Comparison of ENCODE assay signal across 9 cellular contexts in genomic region chr11:47234669-47235075, GRCh38. TPM values are rescaled to one million over a fixed set of nuclear protein-coding genes. Genes with fewer than 3 reads are reported as not detected.
A peak's percentile ranks its signal among the peaks of the same experiment; 100 is the strongest.
DNase-seq lines count a peak whose midpoint lies in the region; ATAC-seq and TF ChIP-seq lines count a peak whose summit lies in the region.
"Had no signal": no experiment of that assay in that cellular context is flagged by ENCODE, and none has a peak within 500 bp of the region (broad histone marks: within the 10 kb centered on the region; RNA-seq: fewer than 3 reads in every experiment).

No MANE protein-coding gene starts in this region.

- ATAC-seq in activated naive CD4-positive, alpha-beta T cell treated with anti-CD3 and anti-CD28 coated beads, Interleukin-2, amount 50 U/mL, for 72 hours: peak; percentile 64 to 92
- ATAC-seq in right lobe of liver (peak; percentile 73 to 79 (median 78)), HG03159 (IDR thresholded peaks at IDR 0.05; ENCODE audit: unreplicated experiment) (no peak)

- H3K27ac Mint-ChIP-seq in activated naive CD4-positive, alpha-beta T cell treated with anti-CD3 and anti-CD28 coated beads, Interleukin-2, amount 50 U/mL, for 72 hours: peak overlapping the region; percentile 76 to 95

- TF ChIP-seq POLR2A in right lobe of liver (IDR thresholded peaks at IDR 0.05): no peak

- no peak overlapping the region for H3K4me3 ChIP-seq in NT2/D1 (ENCODE audit: insufficient read length, low read depth)
- H3K4me3 ChIP-seq in right lobe of liver: peak overlapping the region in 2 of 3 donors; percentile 35 to 39
- no peak overlapping the region for H3K4me3 ChIP-seq in H7 (ENCODE audit: insufficient read depth, low read depth, low read length)
- H3K4me3 ChIP-seq in OCI-LY7 (ENCODE audit: low read depth, low read length, poor library complexity, severe bottlenecking): no peak overlapping the region
- H3K4me3 ChIP-seq: BLaER1 had no signal

- WGBS in right lobe of liver (ENCODE audit: insufficient coverage, low coverage, low lambda C conversion rate, missing lambda C conversion rate): 5% methylated on average over 5 of the region's 12 CpGs

- POLR2A ChIA-PET in OCI-LY7 (lab: Charles Lee): interaction anchor here (1.2 to 1.6 kb wide), 2 partner anchors 15 to 29 kb away, joined by 3 read pairs; no protein-coding TSS in a partner anchor

- peak overlapping the region; percentile 57 for H3K9ac ChIP-seq in NT2/D1 (ENCODE audit: insufficient read length, low read depth)

- H3K36me3 ChIP-seq in NT2/D1 (ENCODE audit: insufficient read depth, insufficient read length, low read length): peaks cover 47% of the 10 kb centered on the region
- peaks cover 0 to 6% (median 2%) of the 10 kb centered on the region in 4 donors for H3K36me3 ChIP-seq in right lobe of liver
- peaks cover 38% of the 10 kb centered on the region for H3K36me3 ChIP-seq in H7 (replicated peaks; ENCODE audit: control insufficient read depth, insufficient read depth, low read length)
- peaks cover 17% of the 10 kb centered on the region for H3K36me3 ChIP-seq in OCI-LY7 (ENCODE audit: insufficient read depth, low read length)

- H3K4me2 ChIP-seq in OCI-LY7 (ENCODE audit: low read length): no peak overlapping the region
- H3K4me2 ChIP-seq: BLaER1 had no signal

- H2AFZ ChIP-seq in OCI-LY7 (ENCODE audit: low read length): no peak overlapping the region

- H3K4me1 ChIP-seq in NT2/D1 (ENCODE audit: insufficient read depth, insufficient read length): peaks cover 11% of the 10 kb centered on the region
- peaks cover 0 to 23% (median 6%) of the 10 kb centered on the region in 4 donors for H3K4me1 ChIP-seq in right lobe of liver
- H3K4me1 ChIP-seq in OCI-LY7 (ENCODE audit: insufficient read depth, low read length, poor library complexity, severe bottlenecking): peaks cover 8% of the 10 kb centered on the region

- H3K9me3 Mint-ChIP-seq in activated naive CD4-positive, alpha-beta T cell treated with anti-CD3 and anti-CD28 coated beads, Interleukin-2, amount 50 U/mL, for 72 hours: no peaks in the 10 kb centered on the region

- H3K27me3 ChIP-seq in NT2/D1 (ENCODE audit: insufficient read depth, insufficient read length): no peaks in the 10 kb centered on the region
- H3K27me3 ChIP-seq in right lobe of liver: no peaks in the 10 kb centered on the region
- H3K27me3 ChIP-seq in H7 (ENCODE audit: control insufficient read depth, insufficient read depth, low read length): no peaks in the 10 kb centered on the region
- H3K27me3 ChIP-seq: BLaER1 had no signal

- H4K20me1 ChIP-seq in OCI-LY7 (ENCODE audit: insufficient read depth, low read length): no peaks in the 10 kb centered on the region
- H4K20me1 ChIP-seq: BLaER1 had no signal

- CTCF ChIA-PET in OCI-LY7 (lab: Charles Lee; ENCODE audit: unreplicated experiment): interaction anchor here (0.6 kb wide), 1 partner anchor 13 kb away, joined by 3 read pairs; no protein-coding TSS in a partner anchor

- DNase-seq in NT2/D1 (ENCODE audit: low read depth, low spot score) (no peak), right lobe of liver (peak; percentile 75 to 92 (median 81)), NCI-H748 (lab: John Stamatoyannopoulos, UW; ENCODE audit: unreplicated experiment) (no peak), H7 (no peak), OCI-LY7 (ENCODE audit: low spot score) (no peak)
- DNase-seq in activated naive CD4-positive, alpha-beta T cell treated with anti-CD3 and anti-CD28 coated beads, Interleukin-2, amount 50 U/mL, for 72 hours (ENCODE audit: low spot score in 2 of 2): peak in 1 of 2 donors; percentile 88

- no peak for TF ChIP-seq CTCF in 22Rv1 (IDR thresholded peaks at IDR 0.05)
- TF ChIP-seq CTCF in right lobe of liver (IDR thresholded peaks at IDR 0.05): no peak
- no peak for TF ChIP-seq CTCF in OCI-LY7 (conservative IDR thresholded peaks at IDR 0.05; ENCODE audit: low read length)

- H3K9me2 ChIP-seq in OCI-LY7 (ENCODE audit: insufficient read depth, low read length): no peaks in the 10 kb centered on the region

- BruUV-seq in OCI-LY7 (replicated peaks; lab: Mats Ljungman, UMichigan): no TSS peak

- H3K36me3 Mint-ChIP-seq in activated naive CD4-positive, alpha-beta T cell treated with anti-CD3 and anti-CD28 coated beads, Interleukin-2, amount 50 U/mL, for 72 hours: peaks cover 25 to 29% of the 10 kb centered on the region in 2 donors

- intact Hi-C loops in right lobe of liver (cut with DNase I): no loop called here
- intact Hi-C loops in OCI-LY7 (cut with micrococcal nuclease; ENCODE audit: unreplicated experiment): no loop called here

- no peaks in the 10 kb centered on the region for H3K79me2 ChIP-seq in OCI-LY7 (ENCODE audit: insufficient read depth, low read depth, low read length)

- H3K9me3 ChIP-seq in NT2/D1 (ENCODE audit: insufficient read depth, low read length) (no peaks in the 10 kb centered on the region), right lobe of liver (no peaks in the 10 kb centered on the region), OCI-LY7 (ENCODE audit: low read length) (no peaks in the 10 kb centered on the region)
- H3K9me3 ChIP-seq: BLaER1 had no signal

- H3K27ac ChIP-seq in 22Rv1 (peak overlapping the region; percentile 77), right lobe of liver (peak overlapping the region; percentile 37 to 83 (median 59)), OCI-LY7 (ENCODE audit: low read depth, low read length, poor library complexity, severe bottlenecking) (no peak overlapping the region)
- H3K27ac ChIP-seq: BLaER1 had no signal

RNA-seq across cellular contexts. Expression of gene ACP2, which starts 13.9 kb away (rescaled TPM):
- total RNA-seq in activated naive CD4-positive, alpha-beta T cell treated with anti-CD3 and anti-CD28 coated beads, Interleukin-2, amount 50 U/mL, for 72 hours: 10 to 100 TPM in 1 of 2 donors, 1 to 10 TPM in 1; 8.0 to 12.7 TPM
- 100 to 1,000 TPM in 2 of 6 experiments, 10 to 100 TPM in 4; 53.3 to 173 (median 64.1) TPM for total RNA-seq in right lobe of liver
- total RNA-seq in H7 (2014; rRNA removed; shearing (Covaris generic)): 24.2 and 25.5 TPM in 2 replicates
- 24.5 TPM in 2 replicates for total RNA-seq in OCI-LY7 (2014; rRNA removed; shearing (Covaris generic))
- 24.2 and 26.5 TPM in 2 replicates for total RNA-seq in OCI-LY7 (2022)

RNA-seq across cellular contexts. Expression of gene DDB2, which starts 19.9 kb away (rescaled TPM):
- 100 to 1,000 TPM; 194 to 486 TPM for total RNA-seq in activated naive CD4-positive, alpha-beta T cell treated with anti-CD3 and anti-CD28 coated beads, Interleukin-2, amount 50 U/mL, for 72 hours
- total RNA-seq in right lobe of liver: 10 to 100 TPM; 13.1 to 24.2 (median 13.8) TPM
- 13.9 and 23.7 TPM in 2 replicates for total RNA-seq in H7 (2014; rRNA removed; shearing (Covaris generic))
- total RNA-seq in OCI-LY7 (2014; rRNA removed; shearing (Covaris generic)): 15.6 and 19.9 TPM in 2 replicates
- total RNA-seq in OCI-LY7 (2022): 36.0 and 39.4 TPM in 2 replicates

RNA-seq across cellular contexts. Expression of gene NR1H3, which starts 23.1 kb away (rescaled TPM):
- 10 to 100 TPM in 1 of 2 donors, 1 to 10 TPM in 1; 6.9 to 11.1 TPM for total RNA-seq in activated naive CD4-positive, alpha-beta T cell treated with anti-CD3 and anti-CD28 coated beads, Interleukin-2, amount 50 U/mL, for 72 hours
- total RNA-seq in right lobe of liver: 10 to 100 TPM; 61.5 to 82.9 (median 67.3) TPM
- 22.4 and 25.4 TPM in 2 replicates for total RNA-seq in H7 (2014; rRNA removed; shearing (Covaris generic))
- 6.2 and 7.7 TPM in 2 replicates for total RNA-seq in OCI-LY7 (2014; rRNA removed; shearing (Covaris generic))
- 14.4 and 14.7 TPM in 2 replicates for total RNA-seq in OCI-LY7 (2022)

RNA-seq across cellular contexts. Expression of gene MADD, which starts 35.3 kb away (rescaled TPM):
- total RNA-seq in activated naive CD4-positive, alpha-beta T cell treated with anti-CD3 and anti-CD28 coated beads, Interleukin-2, amount 50 U/mL, for 72 hours: 100 to 1,000 TPM in 1 of 2 donors, 10 to 100 TPM in 1; 68.9 to 140 TPM
- total RNA-seq in right lobe of liver (10 to 100 TPM; 15.2 to 21.3 (median 16.8) TPM), OCI-LY7 (2022) (47.8 and 48.8 TPM in 2 replicates)
- 21.3 and 22.7 TPM in 2 replicates for total RNA-seq in H7 (2014; rRNA removed; shearing (Covaris generic))
- 32.1 and 36.6 TPM in 2 replicates for total RNA-seq in OCI-LY7 (2014; rRNA removed; shearing (Covaris generic))

RNA-seq across cellular contexts. Expression of gene PACSIN3, which starts 48.4 kb away (rescaled TPM):
- 10 to 100 TPM; 10.5 to 17.1 TPM for total RNA-seq in activated naive CD4-positive, alpha-beta T cell treated with anti-CD3 and anti-CD28 coated beads, Interleukin-2, amount 50 U/mL, for 72 hours
- total RNA-seq in right lobe of liver (10 to 100 TPM in 5 of 6 experiments, 1 to 10 TPM in 1; 9.6 to 31.1 (median 25.0) TPM), OCI-LY7 (2022) (not detected in 2 replicates)
- 67.6 and 76.2 TPM in 2 replicates for total RNA-seq in H7 (2014; rRNA removed; shearing (Covaris generic))
- total RNA-seq in OCI-LY7 (2014; rRNA removed; shearing (Covaris generic)): not detected in 2 replicates

Comparison
In these comparisons a context has a peak if more than half of its experiments do, and no peak if none do; other contexts are left out.
1. DNase-seq: peak in right lobe of liver (3 of 3); none in NT2/D1 (single experiment), NCI-H748 (single experiment), H7 (single experiment) and OCI-LY7 (single experiment).
2. H3K4me3 ChIP-seq: peak in right lobe of liver (2 of 3); none in NT2/D1 (single experiment), H7 (single experiment) and OCI-LY7 (single experiment).